In genomic region chr2:118032169-118033013, GRCh38 we compare ENCODE assay signal across 7 cellular contexts. TPM values are rescaled to one million over a fixed set of nuclear protein-coding genes. Genes with fewer than 3 reads are reported as not detected.
DNase-seq lines count a peak whose midpoint lies in the region; ATAC-seq and TF ChIP-seq lines count a peak whose summit lies in the region.

No MANE protein-coding gene starts in this region.

- no peaks in the 10 kb centered on the region for H3F3A ChIP-seq in PC-3 (ENCODE audit: low read length, unreplicated experiment)

- BruUV-seq in PC-3 (replicated peaks; lab: Mats Ljungman, UMichigan), result no TSS peak

- H3K4me2 ChIP-seq in PC-3 (ENCODE audit: low read length), result no peak overlapping the region

- ATAC-seq in GM19397 (IDR thresholded peaks at IDR 0.05; ENCODE audit: unreplicated experiment) (peak; percentile 95), HG03378 (IDR thresholded peaks at IDR 0.05; ENCODE audit: unreplicated experiment) (peak; percentile 94), PC-3 (peak; percentile 81)

- no peak overlapping the region for H3K27ac ChIP-seq in PC-3 (ENCODE audit: low read length)
- no peak overlapping the region for H3K27ac ChIP-seq in ascending aorta

- H3K9ac ChIP-seq in PC-3 (ENCODE audit: low read length), result no peak overlapping the region

- H3K79me2 ChIP-seq in PC-3 (ENCODE audit: low read length), result no peaks in the 10 kb centered on the region

- TF ChIP-seq CTCF in PC-3 (conservative IDR thresholded peaks at IDR 0.05; ENCODE audit: low read depth, low read length) (peak; percentile 83), ascending aorta (IDR thresholded peaks at IDR 0.05) (peak; percentile 6 to 69 (median 42))

- CTCF ChIA-PET in PC-3 (lab: Charles Lee), result interaction anchor here (0.7 to 2.7 kb wide), 3 partner anchors 15 to 313 kb away, joined by 3 to 19 read pairs (median 13); no protein-coding TSS in a partner anchor

- H3K9me3 ChIP-seq in PC-3 (ENCODE audit: low read length), result no peaks in the 10 kb centered on the region
- H3K9me3 ChIP-seq in ascending aorta, result no peaks in the 10 kb centered on the region

- no peaks in the 10 kb centered on the region for H3K9me2 ChIP-seq in PC-3 (replicated peaks; ENCODE audit: low read length)

- peak; percentile 56 for DNase-seq in ELR (ENCODE audit: low read depth)
- DNase-seq in PC-3, result peak; percentile 68
- no peak for DNase-seq in ascending aorta (ENCODE audit: low spot score in 2 of 2)
- peak; percentile 67 for DNase-seq in inferior parietal cortex (ENCODE audit: extremely low spot score)
- DNase-seq in stimulated activated CD4-positive, alpha-beta T cell treated with anti-CD3 and anti-CD28 coated beads, TNF-alpha, amount 100 ng/mL, for 48 hours (ENCODE audit: low read depth in 3 of 3), result peak in 2 of 3 donors; percentile 10 to 50

- H2AFZ ChIP-seq in PC-3 (ENCODE audit: low read length), result no peak overlapping the region

- H3K27me3 ChIP-seq in PC-3 (ENCODE audit: low read length), result peaks cover 13% of the 10 kb centered on the region
- no peaks in the 10 kb centered on the region for H3K27me3 ChIP-seq in ascending aorta

- POLR2A ChIA-PET in PC-3 (lab: Charles Lee; ENCODE audit: unreplicated experiment), result interaction anchor here (0.6 kb wide), 1 partner anchor 9 kb away, joined by 3 read pairs; no protein-coding TSS in a partner anchor

- H3K36me3 ChIP-seq in PC-3 (ENCODE audit: low read depth, low read length) (no peaks in the 10 kb centered on the region), ascending aorta (no peaks in the 10 kb centered on the region)

- H3K4me1 ChIP-seq in PC-3 (ENCODE audit: insufficient read depth, low read length), result no peaks in the 10 kb centered on the region
- no peaks in the 10 kb centered on the region for H3K4me1 ChIP-seq in ascending aorta

- intact Hi-C loops in PC-3 (cut with micrococcal nuclease) (loop anchor here (1.0 kb wide), 2 partner anchors 29 to 833 kb away; no protein-coding TSS in a partner anchor), ascending aorta (cut with DNase I) (no loop called here)

- H3K4me3 ChIP-seq in PC-3 (ENCODE audit: low read length) (no peak overlapping the region), ascending aorta (no peak overlapping the region)

- H4K20me1 ChIP-seq in PC-3 (ENCODE audit: low read length), result no peaks in the 10 kb centered on the region

RNA-seq across cellular contexts. Expression of gene CCDC93, which starts 18.5 kb away (rescaled TPM):
- total RNA-seq in PC-3 (2014; rRNA removed), result 14.0 and 21.3 TPM in 2 replicates
- 6.3 TPM for total RNA-seq in ascending aorta

RNA-seq across cellular contexts. Expression of gene INSIG2, which starts 55.9 kb away (rescaled TPM):
- 7.4 and 8.5 TPM in 2 replicates for total RNA-seq in PC-3 (2014; rRNA removed)
- total RNA-seq in ascending aorta, result 64.2 TPM

Comparison
In these comparisons a context has a peak if more than half of its experiments do, and no peak if none do; other contexts are left out.
1. DNase-seq: peak in ELR (single experiment), PC-3 (single experiment), inferior parietal cortex (single experiment) and stimulated activated CD4-positive, alpha-beta T cell treated with anti-CD3 and anti-CD28 coated beads, TNF-alpha, amount 100 ng/mL, for 48 hours (2 of 3); none in ascending aorta (0 of 2).
2. Peak in every context shown above with its lines, with median percentiles within 50 percentile points of each other: ATAC-seq.